In genomic region chr13:85896516-85897450, GRCh38 we compare ENCODE assay signal across 14 cellular contexts.
DNase-seq lines count a peak whose midpoint lies in the region; ATAC-seq and TF ChIP-seq lines count a peak whose summit lies in the region.
"Had no signal": no experiment of that assay in that cellular context is flagged by ENCODE, and none has a peak within 500 bp of the region (broad histone marks: within the 10 kb centered on the region; RNA-seq: fewer than 3 reads in every experiment).

No MANE protein-coding gene starts in this region.

- no peaks in the 10 kb centered on the region for H3K4me1 Mint-ChIP-seq in glutamatergic neuron (ENCODE audit: low read depth, unreplicated experiment)

- peak; percentile 11 for DNase-seq in H4 (ENCODE audit: low spot score)
- peak; percentile 5 for DNase-seq in RKO (ENCODE audit: low spot score)
- DNase-seq in glutamatergic neuron: no peak
- DNase-seq in cerebellar cortex (ENCODE audit: low spot score): no peak
- no peak for DNase-seq in COR-L47 (lab: John Stamatoyannopoulos, UW)
- no peak for DNase-seq in NCI-H146 (lab: John Stamatoyannopoulos, UW)
- DNase-seq: activated CD4-positive, CD25-positive, alpha-beta regulatory T cell; activated T-cell treated with anti-CD3 and anti-CD28 coated beads, Interleukin-2, amount 50 U/mL, for 72 hours; NCI-H1436 treated with DMSO at 0.1 percent for 48 hours; stimulated activated CD4-positive, alpha-beta T cell treated with anti-CD3 and anti-CD28 coated beads, Interleukin-4, amount 100 ng/mL, for 24 hours had no signal

- no peaks in the 10 kb centered on the region for H3K9me3 Mint-ChIP-seq in glutamatergic neuron (ENCODE audit: unreplicated experiment)

- H3K4me3 Mint-ChIP-seq in glutamatergic neuron (ENCODE audit: unreplicated experiment): no peak overlapping the region
- H3K4me3 Mint-ChIP-seq: activated T-cell treated with anti-CD3 and anti-CD28 coated beads, Interleukin-2, amount 50 U/mL, for 72 hours had no signal

- no peak overlapping the region for H3K27ac Mint-ChIP-seq in glutamatergic neuron (ENCODE audit: unreplicated experiment)
- H3K27ac Mint-ChIP-seq: activated T-cell treated with anti-CD3 and anti-CD28 coated beads, Interleukin-2, amount 50 U/mL, for 72 hours had no signal

- no peaks in the 10 kb centered on the region for H3K36me3 Mint-ChIP-seq in glutamatergic neuron (ENCODE audit: unreplicated experiment)

- H3K27ac ChIP-seq in 22Rv1: no peak overlapping the region
- H3K27ac ChIP-seq: esophagus muscularis mucosa had no signal

- TF ChIP-seq CTCF in 22Rv1 (IDR thresholded peaks at IDR 0.05) (peak; percentile 60), glutamatergic neuron (IDR thresholded peaks at IDR 0.05; ENCODE audit: partially characterized antibody, unreplicated experiment) (peak; percentile 40)

- no peak for ATAC-seq in HG03442 (IDR thresholded peaks at IDR 0.05; ENCODE audit: unreplicated experiment)
- ATAC-seq: activated T-cell treated with anti-CD3 and anti-CD28 coated beads, Interleukin-2, amount 50 U/mL, for 72 hours; Panc1 had no signal

- H3K27me3 Mint-ChIP-seq in glutamatergic neuron (ENCODE audit: unreplicated experiment): no peaks in the 10 kb centered on the region

Comparison
In these comparisons a context has a peak if more than half of its experiments do, and no peak if none do; other contexts are left out.
1. DNase-seq: peak in H4 (single experiment) and RKO (single experiment); none in glutamatergic neuron (single experiment), cerebellar cortex (single experiment), COR-L47 (single experiment) and NCI-H146 (single experiment).